Comparison of ENCODE assay signal across 19 cellular contexts in the genomic region with DNA sequence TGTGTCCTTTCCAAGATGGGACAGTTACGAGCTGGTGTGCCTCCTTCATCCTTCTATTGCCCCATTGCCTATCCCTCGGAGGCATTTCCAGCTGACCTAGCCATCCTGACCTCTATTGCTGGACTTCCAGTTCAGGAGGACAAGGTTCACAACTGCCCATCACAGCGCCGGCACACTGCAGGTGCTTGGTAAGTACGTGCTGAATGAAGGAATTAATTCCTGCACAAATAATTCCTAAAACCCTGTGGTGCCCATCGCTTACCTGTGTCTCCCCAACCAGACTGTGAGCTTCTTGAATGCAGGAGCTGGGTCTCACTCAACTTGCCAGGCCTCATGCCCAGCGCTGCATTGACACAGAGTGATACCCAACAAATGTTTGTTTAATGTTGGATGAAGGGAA. TPM values are rescaled to one million over a fixed set of nuclear protein-coding genes. Genes with fewer than 3 reads are reported as not detected.
DNase-seq lines count a peak whose midpoint lies in the region; ATAC-seq and TF ChIP-seq lines count a peak whose summit lies in the region.
"Had no signal": no experiment of that assay in that cellular context is flagged by ENCODE, and none has a peak within 500 bp of the region (broad histone marks: within the 10 kb centered on the region; RNA-seq: fewer than 3 reads in every experiment).

No MANE protein-coding gene starts in this region.

- H3K27ac ChIP-seq in liver (ENCODE audit: low read depth in 1 of 2, low read length in 2 of 2) (no peak overlapping the region), right lobe of liver (no peak overlapping the region), upper lobe of right lung (no peak overlapping the region)
- H3K27ac ChIP-seq: 22Rv1, A549, BLaER1 had no signal

- ATAC-seq in right lobe of liver (no peak), left lobe of liver (peak; percentile 27), upper lobe of right lung (no peak), HG03354 (IDR thresholded peaks at IDR 0.05; ENCODE audit: poor library complexity, severe bottlenecking, unreplicated experiment) (no peak), GM21528 (IDR thresholded peaks at IDR 0.05; ENCODE audit: low FRiP score, unreplicated experiment) (no peak)
- ATAC-seq: A549 had no signal

- no peak for TF ChIP-seq RAD21 in liver (IDR thresholded peaks at IDR 0.05)

- H3K4me3 ChIP-seq in liver (ENCODE audit: low read depth in 1 of 3, low read length in 3 of 3) (no peak overlapping the region), right lobe of liver (no peak overlapping the region), upper lobe of right lung (no peak overlapping the region)
- H3K4me3 ChIP-seq: A549, BLaER1, HAP-1 had no signal

- no peak for TF ChIP-seq POLR2A in right lobe of liver (IDR thresholded peaks at IDR 0.05)

- intact Hi-C loops in right lobe of liver (cut with DNase I) (no loop called here), upper lobe of right lung (cut with DNase I) (no loop called here)

- H3K27me3 ChIP-seq in liver (ENCODE audit: control insufficient read depth in 4 of 4, insufficient read depth in 4 of 4, low read length in 3 of 4), result peaks cover 0 to 10% (median 2%) of the 10 kb centered on the region in 4 donors
- H3K27me3 ChIP-seq in right lobe of liver, result no peaks in the 10 kb centered on the region
- no peaks in the 10 kb centered on the region for H3K27me3 ChIP-seq in upper lobe of right lung
- H3K27me3 ChIP-seq: BLaER1 had no signal

- no peaks in the 10 kb centered on the region for H3K36me3 ChIP-seq in liver (ENCODE audit: control insufficient read depth in 4 of 4, insufficient read depth in 3 of 4, low read depth in 1 of 4, low read length in 3 of 4)
- no peaks in the 10 kb centered on the region for H3K36me3 ChIP-seq in right lobe of liver
- H3K36me3 ChIP-seq in upper lobe of right lung, result no peaks in the 10 kb centered on the region
- H3K36me3 ChIP-seq: BLaER1, HAP-1 had no signal

- H3K9me3 ChIP-seq in liver (ENCODE audit: control insufficient read depth in 4 of 4, low read length in 3 of 4) (no peaks in the 10 kb centered on the region), right lobe of liver (no peaks in the 10 kb centered on the region), upper lobe of right lung (no peaks in the 10 kb centered on the region)
- H3K9me3 ChIP-seq: A549, BLaER1, HAP-1 had no signal

- no peak overlapping the region for H3K9ac ChIP-seq in liver (ENCODE audit: low read depth in 1 of 2, low read length in 2 of 2)
- H3K9ac ChIP-seq: BLaER1 had no signal

- 65% methylated on average over 7 of the region's 7 CpGs for WGBS in liver
- WGBS in right lobe of liver (ENCODE audit: insufficient coverage, low coverage, low lambda C conversion rate, missing lambda C conversion rate), result 70% methylated on average over 6 of the region's 7 CpGs

- H3K4me1 ChIP-seq in liver (ENCODE audit: control insufficient read depth in 4 of 4, insufficient read depth in 4 of 4, low read length in 3 of 4) (peaks cover 0 to 1% (median under 1%) of the 10 kb centered on the region in 4 donors), right lobe of liver (peaks cover 0 to 12% (median 0%) of the 10 kb centered on the region in 4 donors), upper lobe of right lung (peaks cover 18% of the 10 kb centered on the region)
- H3K4me1 ChIP-seq: A549 had no signal

- peak; percentile 19 for DNase-seq in activated effector memory CD4-positive, alpha-beta T cell treated with anti-CD3 and anti-CD28 coated beads, Interleukin-2, amount 50 U/mL, for 16 hours
- no peak for DNase-seq in activated effector memory CD4-positive, alpha-beta T cell treated with Interleukin-2 at 50 U/mL for 16 hours
- DNase-seq in right lobe of liver (no peak), left lobe of liver (ENCODE audit: low spot score) (no peak), upper lobe of right lung (peak; percentile 34)
- DNase-seq: AML-193; CD4-positive, alpha-beta memory T cell; DMS79 treated with DMSO at 0.1 percent for 48 hours; GF-D8 had no signal

- TF ChIP-seq CTCF in liver (IDR thresholded peaks at IDR 0.05; ENCODE audit: low read depth, low read length, missing input control), result no peak
- no peak for TF ChIP-seq CTCF in right lobe of liver (IDR thresholded peaks at IDR 0.05)
- TF ChIP-seq CTCF in upper lobe of right lung (IDR thresholded peaks at IDR 0.05), result no peak

TF ChIP-seq in liver, 16 proteins besides CTCF, POLR2A, EP300 and RAD21:
- TF ChIP-seq GABPA (IDR thresholded peaks at IDR 0.05 in 1 of 2, conservative IDR thresholded peaks at IDR 0.05 in 1 of 2), result no peak
- TF ChIP-seq HNF4A (conservative IDR thresholded peaks at IDR 0.05), result peak; percentile 35 to 61

RNA-seq across cellular contexts. Expression of a gene that starts 13.0 kb away (rescaled TPM):
- 1 to 10 TPM in 1 of 2 donors, under 1 TPM in 1; 0.92 to 1.0 TPM for total RNA-seq in liver
- under 1 TPM; 0.16 to 0.19 TPM for polyA plus RNA-seq in liver
- 1 to 10 TPM in 2 of 6 experiments, under 1 TPM in 4; 0.22 to 2.2 (median 0.72) TPM for total RNA-seq in right lobe of liver
- 0.35 TPM for total RNA-seq in left lobe of liver
- total RNA-seq in upper lobe of right lung, result 80.2 TPM
- total RNA-seq: H4, HT-29 had no signal
- polyA plus RNA-seq: A549; CD4-positive, alpha-beta memory T cell had no signal

RNA-seq across cellular contexts. Expression of a gene that starts 35.7 kb away (rescaled TPM):
- total RNA-seq in liver, result not detected
- polyA plus RNA-seq in liver, result not detected
- total RNA-seq in right lobe of liver, result not detected
- total RNA-seq in left lobe of liver, result not detected
- total RNA-seq in upper lobe of right lung, result not detected
- total RNA-seq: H4, HT-29 had no signal
- polyA plus RNA-seq: CD14-positive monocyte had no signal

RNA-seq across cellular contexts. Expression of a gene that starts 49.4 kb away (rescaled TPM):
- under 1 TPM in 1 of 2 donors, not detected in 1; 0.09 TPM for total RNA-seq in liver
- under 1 TPM in 1 of 2 donors, not detected in 1; 0.14 TPM for polyA plus RNA-seq in liver
- under 1 TPM in 1 of 6 experiments, not detected in 5; 0.33 TPM for total RNA-seq in right lobe of liver
- total RNA-seq in left lobe of liver, result 0.05 TPM
- 2.6 TPM for total RNA-seq in upper lobe of right lung
- total RNA-seq: CD4-positive, alpha-beta memory T cell; H4 had no signal

Comparison
In these comparisons a context has a peak if more than half of its experiments do, and no peak if none do; other contexts are left out.
1. DNase-seq: peak in activated effector memory CD4-positive, alpha-beta T cell treated with anti-CD3 and anti-CD28 coated beads, Interleukin-2, amount 50 U/mL, for 16 hours (single experiment) and upper lobe of right lung (single experiment); none in activated effector memory CD4-positive, alpha-beta T cell treated with Interleukin-2 at 50 U/mL for 16 hours (single experiment), right lobe of liver (0 of 3) and left lobe of liver (single experiment).
2. RNA of a gene that starts 13.0 kb away (total RNA-seq): 80.2 TPM in upper lobe of right lung (single experiment); 0.92 to 1.0 TPM in liver, 0.22 to 2.2 TPM in right lobe of liver and 0.35 TPM in left lobe of liver (single experiment); every median in the first group is over 10 times any median in the second.